Comparison of ENCODE assay signal across 18 cellular contexts in the genomic region with DNA sequence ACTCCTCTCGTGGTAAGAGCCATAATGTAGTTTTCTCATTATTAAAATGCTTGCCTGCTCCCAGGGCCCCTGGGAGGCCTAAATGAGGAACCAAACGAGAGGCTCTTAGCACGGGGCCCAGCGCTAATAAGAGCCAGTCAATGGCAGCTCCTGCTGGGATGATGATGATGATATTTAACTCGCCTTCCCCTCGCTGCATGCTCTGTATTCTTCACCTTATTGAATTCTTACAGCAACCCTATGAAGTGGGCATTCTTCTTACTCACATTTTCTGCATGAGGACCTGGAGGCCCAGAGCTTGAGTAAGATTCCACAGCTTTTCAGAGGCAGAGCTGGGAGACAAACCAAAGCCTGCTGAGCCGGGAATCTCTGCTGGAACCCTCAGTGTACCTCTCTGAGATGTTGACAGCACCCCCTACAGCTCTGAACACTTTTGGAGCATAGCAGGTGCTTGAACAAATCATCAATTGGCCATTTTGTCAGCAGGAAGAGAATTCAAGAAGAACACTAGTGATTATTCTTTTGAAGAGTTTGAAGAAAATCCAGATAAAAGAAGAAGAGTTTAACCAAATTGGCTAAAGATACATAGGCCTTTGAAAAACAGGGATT.
A peak's percentile ranks its signal among the peaks of the same experiment; 100 is the strongest.
DNase-seq lines count a peak whose midpoint lies in the region; ATAC-seq and TF ChIP-seq lines count a peak whose summit lies in the region.
"Had no signal": no experiment of that assay in that cellular context is flagged by ENCODE, and none has a peak within 500 bp of the region (broad histone marks: within the 10 kb centered on the region; RNA-seq: fewer than 3 reads in every experiment).

No MANE protein-coding gene starts in this region.

- H3K36me3 ChIP-seq in Loucy (ENCODE audit: insufficient read depth, low read length), result no peaks in the 10 kb centered on the region
- no peaks in the 10 kb centered on the region for H3K36me3 ChIP-seq in neural progenitor cell

- H2AFZ ChIP-seq in Loucy (ENCODE audit: low read length) (no peak overlapping the region), neural progenitor cell (replicated peaks) (no peak overlapping the region)

- H3K27me3 ChIP-seq in Loucy (ENCODE audit: insufficient read depth, low read length, poor library complexity, severe bottlenecking), result no peaks in the 10 kb centered on the region
- H3K27me3 ChIP-seq in neural progenitor cell, result no peaks in the 10 kb centered on the region

- H3K9me3 ChIP-seq in Loucy (ENCODE audit: insufficient read depth, low read depth, low read length), result no peaks in the 10 kb centered on the region
- no peaks in the 10 kb centered on the region for H3K9me3 ChIP-seq in neural progenitor cell (ENCODE audit: low read depth)

- no peak overlapping the region for H3K27ac Mint-ChIP-seq in neural progenitor cell

- H3K4me1 ChIP-seq in Loucy (ENCODE audit: insufficient read depth, low read length, poor library complexity, severe bottlenecking) (no peaks in the 10 kb centered on the region), neural progenitor cell (peaks cover 15% of the 10 kb centered on the region)

- H3K4me1 Mint-ChIP-seq in neural progenitor cell, result peaks cover 4% of the 10 kb centered on the region

- H3K27me3 Mint-ChIP-seq in neural progenitor cell (ENCODE audit: insufficient read depth, low read depth), result peaks cover 6% of the 10 kb centered on the region

- no peak for ATAC-seq in HG03442 (IDR thresholded peaks at IDR 0.05; ENCODE audit: unreplicated experiment)
- ATAC-seq: Right ventricle myocardium inferior had no signal

- H3K79me2 ChIP-seq in Loucy (ENCODE audit: insufficient read depth, low read length) (no peaks in the 10 kb centered on the region), neural progenitor cell (ENCODE audit: low read depth) (no peaks in the 10 kb centered on the region)

- H3K27ac ChIP-seq in neural progenitor cell, result no peak overlapping the region
- H3K27ac ChIP-seq: C4-2B had no signal

- no peaks in the 10 kb centered on the region for H3F3A ChIP-seq in Loucy (ENCODE audit: low read depth)
- H3F3A ChIP-seq in neural progenitor cell (ENCODE audit: low read depth), result peaks cover 3% of the 10 kb centered on the region

- peak; percentile 76 for DNase-seq in NCI-H146 treated with DMSO at 0.1 percent for 48 hours (lab: John Stamatoyannopoulos, UW; ENCODE audit: unreplicated experiment)
- DNase-seq in NCI-H748 (lab: John Stamatoyannopoulos, UW; ENCODE audit: unreplicated experiment), result peak; percentile 51
- no peak for DNase-seq in neural progenitor cell (ENCODE audit: low spot score)
- no peak for DNase-seq in stimulated activated CD4-positive, alpha-beta T cell treated with anti-CD3 and anti-CD28 coated beads, Interleukin-4, amount 100 ng/mL, for 4 hours
- no peak for DNase-seq in HPDE6-E6E7 (ENCODE audit: extremely low spot score)
- DNase-seq: AML-193; DMS79; NCI-H1105; NCI-H1930; NCI-H226; NCI-H526; NK-92 treated with Interleukin-12 subunit alpha and Interleukin-12 subunit beta, amount 100 ng/mL, for 24 hours; SW 1271; T-helper 2 cell had no signal

- no peak overlapping the region for H3K4me3 Mint-ChIP-seq in neural progenitor cell

- H3K9me2 ChIP-seq in Loucy (replicated peaks; ENCODE audit: low read depth, low read length), result no peaks in the 10 kb centered on the region

- no peak overlapping the region for H3K4me2 ChIP-seq in Loucy (ENCODE audit: low read depth, low read length, poor library complexity, severe bottlenecking)
- H3K4me2 ChIP-seq in neural progenitor cell, result no peak overlapping the region

- H3K9ac ChIP-seq in Loucy (ENCODE audit: low read depth, low read length, poor library complexity, severe bottlenecking) (no peak overlapping the region), neural progenitor cell (no peak overlapping the region)

- H4K20me1 ChIP-seq in Loucy (ENCODE audit: insufficient read depth, low read length, poor library complexity, severe bottlenecking), result no peaks in the 10 kb centered on the region
- H4K20me1 ChIP-seq in neural progenitor cell (ENCODE audit: low read depth), result no peaks in the 10 kb centered on the region

- 0 out of 2 replicates have a peak, but pooled peaks have one; percentile 16 for TF ChIP-seq CTCF in Loucy (conservative IDR thresholded peaks at IDR 0.05; ENCODE audit: low read length)
- peak; percentile 4 for TF ChIP-seq CTCF in neural progenitor cell (IDR thresholded peaks at IDR 0.05)

- peaks cover 2% of the 10 kb centered on the region for H3K9me3 Mint-ChIP-seq in neural progenitor cell

- no peaks in the 10 kb centered on the region for H3K36me3 Mint-ChIP-seq in neural progenitor cell

- no peak overlapping the region for H3K4me3 ChIP-seq in Loucy (ENCODE audit: low read length, poor library complexity, severe bottlenecking)
- H3K4me3 ChIP-seq in neural progenitor cell, result no peak overlapping the region

Comparison
In these comparisons a context has a peak if more than half of its experiments do, and no peak if none do; other contexts are left out.
1. DNase-seq: peak in NCI-H146 treated with DMSO at 0.1 percent for 48 hours (single experiment) and NCI-H748 (single experiment); none in neural progenitor cell (single experiment), stimulated activated CD4-positive, alpha-beta T cell treated with anti-CD3 and anti-CD28 coated beads, Interleukin-4, amount 100 ng/mL, for 4 hours (0 of 2) and HPDE6-E6E7 (single experiment).